Comparison of ENCODE assay signal across 8 cellular contexts in the genomic region with DNA sequence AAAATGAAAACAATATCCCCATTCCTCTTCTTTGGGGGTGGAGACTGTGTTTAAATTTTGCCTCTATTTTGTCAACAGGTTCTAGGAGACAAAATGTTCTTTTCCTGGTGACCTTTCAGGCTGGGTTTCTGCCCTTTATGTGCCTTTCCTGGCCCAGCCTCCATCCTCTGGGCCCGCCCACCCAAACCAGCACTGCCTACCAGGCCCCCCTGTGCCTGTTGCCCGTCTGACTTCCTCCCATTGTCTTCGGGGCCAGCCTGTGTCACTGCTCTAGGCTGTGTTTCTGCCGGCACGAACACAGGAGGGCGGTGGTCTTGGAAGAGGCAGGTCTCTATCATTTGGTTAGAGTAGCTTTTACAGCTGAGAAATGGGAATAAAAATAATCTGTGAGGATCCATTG. TPM values are rescaled to one million over a fixed set of nuclear protein-coding genes. Genes with fewer than 3 reads are reported as not detected.
DNase-seq lines count a peak whose midpoint lies in the region; ATAC-seq and TF ChIP-seq lines count a peak whose summit lies in the region.

No MANE protein-coding gene starts in this region.

- no peaks in the 10 kb centered on the region for H3K9me3 Mint-ChIP-seq in CD4-positive, CD25-positive, alpha-beta regulatory T cell
- H3K9me3 Mint-ChIP-seq in activated CD4-positive, alpha-beta T cell treated with anti-CD3 and anti-CD28 coated beads, Interleukin-2, amount 10 ng/mL, durations not matched to agents 24 days and 14 days = no peaks in the 10 kb centered on the region
- no peaks in the 10 kb centered on the region for H3K9me3 Mint-ChIP-seq in endodermal cell
- no peaks in the 10 kb centered on the region for H3K9me3 Mint-ChIP-seq in natural killer cell treated with Interleukin-12 subunit alpha and Interleukin-12 subunit beta and Interleukin-15 and Interleukin-18, amount 100 ng/mL, for 72 hours

- H3K36me3 ChIP-seq in CD4-positive, CD25-positive, alpha-beta regulatory T cell (ENCODE audit: control insufficient read depth, insufficient read depth, low read length) = peaks cover 25% of the 10 kb centered on the region
- H3K36me3 ChIP-seq in endodermal cell (ENCODE audit: control insufficient read depth, insufficient read depth, low read length) = peaks cover 37% of the 10 kb centered on the region
- no peaks in the 10 kb centered on the region for H3K36me3 ChIP-seq in transverse colon

- H3K27me3 Mint-ChIP-seq in CD4-positive, CD25-positive, alpha-beta regulatory T cell = no peaks in the 10 kb centered on the region
- no peaks in the 10 kb centered on the region for H3K27me3 Mint-ChIP-seq in activated CD4-positive, alpha-beta T cell treated with anti-CD3 and anti-CD28 coated beads, Interleukin-2, amount 10 ng/mL, durations not matched to agents 24 days and 14 days
- H3K27me3 Mint-ChIP-seq in endodermal cell (ENCODE audit: insufficient read depth) = no peaks in the 10 kb centered on the region
- H3K27me3 Mint-ChIP-seq in natural killer cell treated with Interleukin-12 subunit alpha and Interleukin-12 subunit beta and Interleukin-15 and Interleukin-18, amount 100 ng/mL, for 72 hours = no peaks in the 10 kb centered on the region

- H3K4me3 Mint-ChIP-seq in CD4-positive, CD25-positive, alpha-beta regulatory T cell = peak overlapping the region; percentile 79 to 100 (median 90)
- peak overlapping the region; percentile 83 for H3K4me3 Mint-ChIP-seq in activated CD4-positive, alpha-beta T cell treated with anti-CD3 and anti-CD28 coated beads, Interleukin-2, amount 10 ng/mL, durations not matched to agents 24 days and 14 days
- H3K4me3 Mint-ChIP-seq in endodermal cell = no peak overlapping the region
- H3K4me3 Mint-ChIP-seq in natural killer cell treated with Interleukin-12 subunit alpha and Interleukin-12 subunit beta and Interleukin-15 and Interleukin-18, amount 100 ng/mL, for 72 hours = peak overlapping the region; percentile 70

- peaks cover 31 to 99% (median 70%) of the 10 kb centered on the region in 4 donors for H3K4me1 Mint-ChIP-seq in CD4-positive, CD25-positive, alpha-beta regulatory T cell
- peaks cover 89% of the 10 kb centered on the region for H3K4me1 Mint-ChIP-seq in activated CD4-positive, alpha-beta T cell treated with anti-CD3 and anti-CD28 coated beads, Interleukin-2, amount 10 ng/mL, durations not matched to agents 24 days and 14 days
- peaks cover 61% of the 10 kb centered on the region for H3K4me1 Mint-ChIP-seq in endodermal cell
- H3K4me1 Mint-ChIP-seq in natural killer cell treated with Interleukin-12 subunit alpha and Interleukin-12 subunit beta and Interleukin-15 and Interleukin-18, amount 100 ng/mL, for 72 hours (ENCODE audit: low read depth in 2 of 2) = peaks cover 87 to 90% of the 10 kb centered on the region in 2 donors

- H3K4me1 ChIP-seq in CD4-positive, CD25-positive, alpha-beta regulatory T cell (ENCODE audit: control insufficient read depth, insufficient read depth, low read length, poor library complexity, severe bottlenecking) = peaks cover 100% of the 10 kb centered on the region
- H3K4me1 ChIP-seq in endodermal cell (ENCODE audit: control insufficient read depth, insufficient read depth, low read length) (peaks cover 23% of the 10 kb centered on the region), transverse colon (peaks cover 46 to 100% (median 81%) of the 10 kb centered on the region in 4 donors)

- in situ Hi-C loops in transverse colon (cut with MboI; ENCODE audit: low pct_ligation_motif_present in 1 of 4, low pct_unique_long_range_greater_than_20kb in 1 of 4, low sequenced_read_pairs in 3 of 4) = no loop called here

- TF ChIP-seq EP300 in transverse colon (IDR thresholded peaks at IDR 0.05; ENCODE audit: low read depth) = peak; percentile 20

- no peaks in the 10 kb centered on the region for H3K9me3 ChIP-seq in CD4-positive, CD25-positive, alpha-beta regulatory T cell (ENCODE audit: control insufficient read depth in 2 of 2, low read length in 2 of 2)
- H3K9me3 ChIP-seq in endodermal cell (ENCODE audit: control insufficient read depth, low read length) = no peaks in the 10 kb centered on the region
- H3K9me3 ChIP-seq in transverse colon = no peaks in the 10 kb centered on the region

- WGBS in endodermal cell (ENCODE audit: insufficient coverage in 1 of 2, insufficient read length in 1 of 2), 2 experiments = 0 to 18% methylated on average over 1 to 6 of the region's 6 CpGs
- WGBS in transverse colon (ENCODE audit: low coverage in 1 of 2), 2 donors = 57% methylated on average over 6 of the region's 6 CpGs

- peaks cover 41% of the 10 kb centered on the region for H3K36me3 Mint-ChIP-seq in CD4-positive, CD25-positive, alpha-beta regulatory T cell
- peaks cover 39% of the 10 kb centered on the region for H3K36me3 Mint-ChIP-seq in activated CD4-positive, alpha-beta T cell treated with anti-CD3 and anti-CD28 coated beads, Interleukin-2, amount 10 ng/mL, durations not matched to agents 24 days and 14 days (ENCODE audit: low read depth)
- H3K36me3 Mint-ChIP-seq in endodermal cell (ENCODE audit: low read depth) = peaks cover 25% of the 10 kb centered on the region
- H3K36me3 Mint-ChIP-seq in natural killer cell treated with Interleukin-12 subunit alpha and Interleukin-12 subunit beta and Interleukin-15 and Interleukin-18, amount 100 ng/mL, for 72 hours = peaks cover 4% of the 10 kb centered on the region

- peak overlapping the region; percentile 93 for H3K4me3 ChIP-seq in CD4-positive, CD25-positive, alpha-beta regulatory T cell (ENCODE audit: low read depth, low read length)
- H3K4me3 ChIP-seq in endodermal cell (ENCODE audit: low read length) (peak overlapping the region; percentile 9), transverse colon (no peak overlapping the region)

- no peak overlapping the region for H3K9ac ChIP-seq in endodermal cell (ENCODE audit: extremely low read depth, low read length, poor library complexity, severe bottlenecking)

- peak; percentile 51 to 57 for ATAC-seq in CD4-positive, CD25-positive, alpha-beta regulatory T cell (ENCODE audit: low read depth in 2 of 2)
- ATAC-seq in natural killer cell treated with Interleukin-12 subunit alpha and Interleukin-12 subunit beta and Interleukin-15 and Interleukin-18, amount 100 ng/mL, for 72 hours = peak; percentile 64 to 66
- ATAC-seq in GM19455 (IDR thresholded peaks at IDR 0.05; ENCODE audit: unreplicated experiment) = no peak

- peak; percentile 49 for TF ChIP-seq POLR2A in transverse colon (IDR thresholded peaks at IDR 0.05)

- no peaks in the 10 kb centered on the region for H3K27me3 ChIP-seq in CD4-positive, CD25-positive, alpha-beta regulatory T cell (ENCODE audit: control insufficient read depth, insufficient read depth, low read length)
- no peaks in the 10 kb centered on the region for H3K27me3 ChIP-seq in endodermal cell (ENCODE audit: control insufficient read depth, insufficient read depth, low read length, poor library complexity, severe bottlenecking)
- no peaks in the 10 kb centered on the region for H3K27me3 ChIP-seq in transverse colon

- DNase-seq in CD4-positive, CD25-positive, alpha-beta regulatory T cell = peak; percentile 44 to 77 (median 64)
- peak; percentile 83 for DNase-seq in activated CD4-positive, alpha-beta T cell treated with anti-CD3 and anti-CD28 coated beads, Interleukin-2, amount 10 ng/mL, durations not matched to agents 24 days and 14 days
- DNase-seq in endodermal cell (peak; percentile 93), transverse colon (peak; percentile 72), NCI-H2196 treated with DMSO at 0.1 percent for 48 hours (lab: John Stamatoyannopoulos, UW; ENCODE audit: unreplicated experiment) (no peak), DMS53 (lab: John Stamatoyannopoulos, UW) (no peak)
- DNase-seq in natural killer cell treated with Interleukin-12 subunit alpha and Interleukin-12 subunit beta and Interleukin-15 and Interleukin-18, amount 100 ng/mL, for 72 hours (ENCODE audit: low spot score) = no peak

- peak overlapping the region; percentile 89 to 99 (median 91) for H3K27ac Mint-ChIP-seq in CD4-positive, CD25-positive, alpha-beta regulatory T cell
- H3K27ac Mint-ChIP-seq in activated CD4-positive, alpha-beta T cell treated with anti-CD3 and anti-CD28 coated beads, Interleukin-2, amount 10 ng/mL, durations not matched to agents 24 days and 14 days = peak overlapping the region; percentile 98
- H3K27ac Mint-ChIP-seq in endodermal cell = peak overlapping the region; percentile 84
- H3K27ac Mint-ChIP-seq in natural killer cell treated with Interleukin-12 subunit alpha and Interleukin-12 subunit beta and Interleukin-15 and Interleukin-18, amount 100 ng/mL, for 72 hours = peak overlapping the region; percentile 75 to 95

- peak overlapping the region; percentile 85 for H3K27ac ChIP-seq in CD4-positive, CD25-positive, alpha-beta regulatory T cell (ENCODE audit: insufficient read depth, low read length, poor library complexity, severe bottlenecking)
- peak overlapping the region; percentile 34 for H3K27ac ChIP-seq in endodermal cell (ENCODE audit: low read depth, low read length)
- H3K27ac ChIP-seq in transverse colon = peak overlapping the region; percentile 84 to 100 (median 85)

- TF ChIP-seq CTCF in endodermal cell (conservative IDR thresholded peaks at IDR 0.05) = peak; percentile 40
- no peak for TF ChIP-seq CTCF in transverse colon (IDR thresholded peaks at IDR 0.05)

- intact Hi-C loops in activated CD4-positive, alpha-beta T cell treated with anti-CD3 and anti-CD28 coated beads, Interleukin-2, amount 10 ng/mL, durations not matched to agents 24 days and 14 days (cut with micrococcal nuclease) = no loop called here
- intact Hi-C loops in transverse colon (cut with DNase I; ENCODE audit: low total_unique reads) = no loop called here

RNA-seq across cellular contexts. Expression of a gene that starts 13.9 kb away (rescaled TPM):
- total RNA-seq in CD4-positive, CD25-positive, alpha-beta regulatory T cell = 198 TPM
- polyA plus RNA-seq in CD4-positive, CD25-positive, alpha-beta regulatory T cell = 100 to 1,000 TPM; 157 to 270 (median 180) TPM
- total RNA-seq in activated CD4-positive, alpha-beta T cell treated with anti-CD3 and anti-CD28 coated beads, Interleukin-2, amount 10 ng/mL, durations not matched to agents 24 days and 14 days = 57.8 and 61.7 TPM in 2 replicates
- total RNA-seq in endodermal cell (100 to 1,000 TPM; 121 to 123 TPM), transverse colon (10 to 100 TPM; 18.9 to 72.9 (median 55.8) TPM)
- polyA plus RNA-seq in endodermal cell (2013, experiment 1 of 2) = 142 TPM
- polyA plus RNA-seq in endodermal cell (2013, experiment 2 of 2) = 127 TPM
- 10 to 100 TPM; 56.5 to 76.6 TPM for total RNA-seq in natural killer cell treated with Interleukin-12 subunit alpha and Interleukin-12 subunit beta and Interleukin-15 and Interleukin-18, amount 100 ng/mL, for 72 hours

RNA-seq across cellular contexts. Expression of a gene that starts 59.7 kb away (rescaled TPM):
- 0.76 TPM for total RNA-seq in CD4-positive, CD25-positive, alpha-beta regulatory T cell
- 1 to 10 TPM; 1.4 to 8.3 (median 3.5) TPM for polyA plus RNA-seq in CD4-positive, CD25-positive, alpha-beta regulatory T cell
- total RNA-seq in activated CD4-positive, alpha-beta T cell treated with anti-CD3 and anti-CD28 coated beads, Interleukin-2, amount 10 ng/mL, durations not matched to agents 24 days and 14 days = 14.8 and 16.4 TPM in 2 replicates
- total RNA-seq in endodermal cell = 100 to 1,000 TPM; 101 to 127 TPM
- 101 TPM for polyA plus RNA-seq in endodermal cell (2013, experiment 1 of 2)
- 97.4 TPM for polyA plus RNA-seq in endodermal cell (2013, experiment 2 of 2)
- total RNA-seq in natural killer cell treated with Interleukin-12 subunit alpha and Interleukin-12 subunit beta and Interleukin-15 and Interleukin-18, amount 100 ng/mL, for 72 hours = 1 to 10 TPM; 6.4 to 9.7 TPM
- 10 to 100 TPM; 21.7 to 64.6 (median 38.7) TPM for total RNA-seq in transverse colon

Comparison
In these comparisons a context has a peak if more than half of its experiments do, and no peak if none do; other contexts are left out.
1. DNase-seq: peak in CD4-positive, CD25-positive, alpha-beta regulatory T cell (3 of 3), activated CD4-positive, alpha-beta T cell treated with anti-CD3 and anti-CD28 coated beads, Interleukin-2, amount 10 ng/mL, durations not matched to agents 24 days and 14 days (single experiment), endodermal cell (single experiment) and transverse colon (single experiment); none in natural killer cell treated with Interleukin-12 subunit alpha and Interleukin-12 subunit beta and Interleukin-15 and Interleukin-18, amount 100 ng/mL, for 72 hours (single experiment), NCI-H2196 treated with DMSO at 0.1 percent for 48 hours (single experiment) and DMS53 (single experiment).
2. H3K27ac ChIP-seq: peak in every context shown above with its lines; median percentile 85 in CD4-positive, CD25-positive, alpha-beta regulatory T cell; 85 in transverse colon; 34 in endodermal cell.
3. H3K4me3 ChIP-seq: peak in CD4-positive, CD25-positive, alpha-beta regulatory T cell (single experiment) and endodermal cell (single experiment); none in transverse colon (0 of 4).
4. Peak in every context shown above with its lines, with median percentiles within 50 percentile points of each other: H3K27ac Mint-ChIP-seq.